Comparison of ENCODE assay signal across 10 cellular contexts in the genomic region with DNA sequence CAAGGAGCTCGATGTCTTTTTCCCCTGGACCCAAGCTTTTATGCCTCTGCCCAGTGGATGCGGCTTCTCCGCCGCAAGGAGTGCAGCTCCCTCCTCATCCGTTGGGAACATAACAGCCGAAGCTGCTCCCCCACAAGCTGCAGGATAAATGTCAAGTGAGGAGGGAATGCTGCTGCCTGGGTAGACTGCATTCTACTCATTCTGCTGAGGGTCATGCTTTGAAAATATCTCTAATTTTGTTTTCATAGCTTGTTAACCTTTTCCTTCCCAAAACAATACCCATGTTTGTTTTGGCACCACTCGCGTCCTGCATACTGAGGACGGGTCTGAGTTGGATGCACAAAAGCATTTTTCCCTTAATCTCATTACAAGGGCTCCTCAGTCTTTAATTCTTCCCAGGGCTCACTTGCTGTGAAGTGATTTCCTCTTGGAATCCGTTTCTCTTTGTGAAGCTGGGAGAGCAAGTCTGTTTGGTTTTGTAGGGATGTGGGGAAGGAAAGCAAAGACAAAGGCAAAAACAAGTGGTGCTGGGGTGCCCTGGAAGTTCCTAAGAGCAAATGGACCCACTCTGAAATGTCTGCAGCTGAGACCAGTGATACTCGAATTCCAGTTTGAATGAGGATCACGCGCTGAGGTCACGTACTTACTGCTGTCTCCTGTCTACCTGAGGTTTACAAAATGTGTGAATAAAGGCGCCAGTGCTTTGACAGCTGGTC.
DNase-seq lines count a peak whose midpoint lies in the region; ATAC-seq and TF ChIP-seq lines count a peak whose summit lies in the region.
"Had no signal": no experiment of that assay in that cellular context is flagged by ENCODE, and none has a peak within 500 bp of the region (broad histone marks: within the 10 kb centered on the region; RNA-seq: fewer than 3 reads in every experiment).

No MANE protein-coding gene starts in this region.

- peak overlapping the region; percentile 59 for H4K8ac ChIP-seq in trophoblast cell (ENCODE audit: low read depth, low read length)

- H4K12ac ChIP-seq in trophoblast cell (ENCODE audit: low read depth, low read length): no peak overlapping the region

- peak overlapping the region; percentile 72 for H4K91ac ChIP-seq in trophoblast cell (ENCODE audit: low read depth, low read length)

- no peak overlapping the region for H3K23ac ChIP-seq in trophoblast cell (ENCODE audit: low read length)

- H3K79me2 ChIP-seq in fibroblast of lung (ENCODE audit: control insufficient read depth, insufficient read depth, low read length) (no peaks in the 10 kb centered on the region), trophoblast cell (ENCODE audit: control insufficient read depth, insufficient read depth, low read length, poor library complexity) (no peaks in the 10 kb centered on the region)

- H3K9ac ChIP-seq in NT2/D1 (ENCODE audit: insufficient read length, low read depth) (peak overlapping the region; percentile 54), fibroblast of lung (ENCODE audit: insufficient read depth, low read length) (no peak overlapping the region), trophoblast cell (ENCODE audit: low read length) (no peak overlapping the region)

- peaks cover 24% of the 10 kb centered on the region for H3K79me1 ChIP-seq in trophoblast cell (ENCODE audit: low read length)

- H3K27ac ChIP-seq in fibroblast of lung (ENCODE audit: insufficient read depth, low read length): no peak overlapping the region
- H3K27ac ChIP-seq in trophoblast cell (ENCODE audit: low read depth, low read length): peak overlapping the region; percentile 75

- no peak overlapping the region for H3K4ac ChIP-seq in trophoblast cell (ENCODE audit: low read depth, low read length)

- H2AK5ac ChIP-seq in trophoblast cell (ENCODE audit: low read length): no peak overlapping the region

- peak overlapping the region; percentile 24 for H3K14ac ChIP-seq in trophoblast cell (ENCODE audit: low read length)

- no peaks in the 10 kb centered on the region for H4K20me1 ChIP-seq in fibroblast of lung (ENCODE audit: control insufficient read depth, extremely low read depth, insufficient read depth, low read length)

- H3K18ac ChIP-seq in trophoblast cell (ENCODE audit: low read length): peak overlapping the region; percentile 49

- ATAC-seq in HG02885 (IDR thresholded peaks at IDR 0.05; ENCODE audit: poor library complexity, unreplicated experiment): no peak

- H3K36me3 ChIP-seq in NT2/D1 (ENCODE audit: insufficient read depth, insufficient read length, low read length) (no peaks in the 10 kb centered on the region), fibroblast of lung (ENCODE audit: control insufficient read depth, insufficient read depth, low read length) (no peaks in the 10 kb centered on the region), trophoblast cell (ENCODE audit: control insufficient read depth in 1 of 2, insufficient read depth in 2 of 2, low read length in 2 of 2) (no peaks in the 10 kb centered on the region)

- H3K9me3 ChIP-seq in NT2/D1 (ENCODE audit: insufficient read depth, low read length) (no peaks in the 10 kb centered on the region), fibroblast of lung (ENCODE audit: control insufficient read depth, insufficient read depth, low read depth, low read length) (no peaks in the 10 kb centered on the region), trophoblast cell (ENCODE audit: insufficient read depth, low read depth, low read length) (no peaks in the 10 kb centered on the region)

- no peak overlapping the region for H3K4me3 ChIP-seq in NT2/D1 (ENCODE audit: insufficient read length, low read depth)
- peak overlapping the region in 2 of 4 experiments; percentile 6 to 20 for H3K4me3 ChIP-seq in fibroblast of lung (replicated peaks in 1 of 4; ENCODE audit: control extremely low read depth in 1 of 4, insufficient read depth in 1 of 4, low read depth in 3 of 4, low read length in 4 of 4)
- no peak overlapping the region for H3K4me3 ChIP-seq in trophoblast cell (ENCODE audit: low read depth, low read length)

- TF ChIP-seq CTCF in fibroblast of lung (conservative IDR thresholded peaks at IDR 0.05 in 1 of 2, IDR thresholded peaks at IDR 0.05 in 1 of 2; ENCODE audit: low read depth in 1 of 2, low read length in 2 of 2): no peak

- H2BK5ac ChIP-seq in trophoblast cell (ENCODE audit: low read depth, low read length, poor library complexity): peak overlapping the region; percentile 62

- H3K4me1 ChIP-seq in NT2/D1 (ENCODE audit: insufficient read depth, insufficient read length) (peaks cover 10% of the 10 kb centered on the region), fibroblast of lung (ENCODE audit: control insufficient read depth, extremely low read depth, insufficient read depth, low read length) (peaks cover 6% of the 10 kb centered on the region), trophoblast cell (ENCODE audit: control insufficient read depth in 1 of 2, insufficient read depth in 2 of 2, low read length in 2 of 2) (peaks cover 15 to 23% of the 10 kb centered on the region in 2 experiments)

- peak overlapping the region; percentile 81 for H2BK120ac ChIP-seq in trophoblast cell (ENCODE audit: insufficient read depth, low read length, poor library complexity)

- DNase-seq in EL: peak; percentile 30
- peak; percentile 78 for DNase-seq in NT2/D1 (ENCODE audit: low read depth, low spot score)
- DNase-seq in fibroblast of lung (ENCODE audit: low read depth in 2 of 2): peak; percentile 26 to 80
- DNase-seq in trophoblast cell: peak in 1 of 2 donors; percentile 13
- DNase-seq in mucosa of gallbladder (ENCODE audit: low spot score): no peak
- no peak for DNase-seq in stimulated activated CD4-positive, alpha-beta T cell treated with anti-CD3 and anti-CD28 coated beads, Interleukin-15, amount 100 ng/mL, for 24 hours
- DNase-seq in activated T-cell treated with anti-CD3 and anti-CD28 coated beads for 4 hours: no peak
- DNase-seq: activated B cell treated with CpG ODN at 0.5 μM for 24 hours; stimulated activated CD4-positive, alpha-beta T cell treated with anti-CD3 and anti-CD28 coated beads, Interleukin-4, amount 100 ng/mL, for 1 hour had no signal

- WGBS in trophoblast cell (ENCODE audit: extremely low coverage, insufficient coverage, insufficient read length): no CpG with 5 or more reads among the region's 15 CpGs

- peak overlapping the region; percentile 91 for H2BK12ac ChIP-seq in trophoblast cell (ENCODE audit: low read length)

- no peaks in the 10 kb centered on the region for H3K27me3 ChIP-seq in NT2/D1 (ENCODE audit: insufficient read depth, insufficient read length)
- no peaks in the 10 kb centered on the region for H3K27me3 ChIP-seq in fibroblast of lung (ENCODE audit: control insufficient read depth, insufficient read depth, low read length)
- H3K27me3 ChIP-seq in trophoblast cell (ENCODE audit: insufficient read depth, low read length): no peaks in the 10 kb centered on the region

- H3K4me2 ChIP-seq in fibroblast of lung (ENCODE audit: extremely low read depth, insufficient read depth, low read length) (peak overlapping the region; percentile 85), trophoblast cell (ENCODE audit: low read length) (peak overlapping the region; percentile 47)

- peak overlapping the region; percentile 61 for H2AFZ ChIP-seq in fibroblast of lung (ENCODE audit: low read length)
- H2AFZ ChIP-seq in trophoblast cell (ENCODE audit: insufficient read depth, low read length, poor library complexity): peak overlapping the region; percentile 50

Comparison
In these comparisons a context has a peak if more than half of its experiments do, and no peak if none do; other contexts are left out.
1. DNase-seq: peak in EL (single experiment), NT2/D1 (single experiment) and fibroblast of lung (2 of 2); none in mucosa of gallbladder (single experiment), stimulated activated CD4-positive, alpha-beta T cell treated with anti-CD3 and anti-CD28 coated beads, Interleukin-15, amount 100 ng/mL, for 24 hours (single experiment) and activated T-cell treated with anti-CD3 and anti-CD28 coated beads for 4 hours (single experiment).